ENCODE assay signal across 9 cellular contexts in the genomic region with DNA sequence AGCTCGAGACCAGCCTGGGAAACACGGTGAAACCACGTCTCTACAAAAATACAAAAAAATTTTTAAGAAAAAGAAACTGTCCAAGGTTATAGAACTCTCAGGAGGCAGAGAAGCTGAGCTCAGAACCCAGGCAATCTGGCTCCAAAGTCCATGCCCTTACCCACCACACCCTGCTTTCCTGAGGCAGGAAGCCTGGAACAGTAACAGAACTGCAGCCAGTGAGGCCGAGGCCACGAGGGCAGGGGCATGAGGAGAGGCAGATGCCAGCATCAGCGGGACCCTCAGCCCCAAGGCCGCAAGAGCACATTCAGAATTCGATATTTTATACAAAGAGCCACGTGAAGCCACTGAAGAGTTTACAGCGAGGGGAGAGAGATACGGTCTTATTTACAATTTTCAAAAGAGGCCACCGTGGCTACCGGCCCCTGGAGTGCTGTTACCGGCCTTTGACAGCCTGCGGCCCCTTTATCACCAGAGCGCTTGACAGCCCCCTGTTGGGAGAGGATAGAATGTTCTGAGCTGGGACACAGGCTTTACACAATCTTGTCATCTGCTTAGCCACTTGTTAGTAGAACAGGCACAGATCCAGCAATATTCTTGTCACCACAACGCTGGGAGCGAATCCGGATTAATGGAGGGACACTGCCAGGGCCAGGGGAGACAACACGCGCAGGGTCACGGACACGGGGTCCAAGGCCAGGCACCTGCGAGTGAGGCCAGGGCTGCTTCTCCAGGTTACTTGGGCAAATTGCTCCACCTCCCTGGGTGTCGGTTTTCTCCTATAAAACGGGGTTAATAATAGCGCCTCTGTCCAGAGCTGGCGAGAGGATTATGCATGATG. TPM values are rescaled to one million over a fixed set of nuclear protein-coding genes. Genes with fewer than 3 reads are reported as not detected.
DNase-seq lines count a peak whose midpoint lies in the region; ATAC-seq, FAIRE-seq and TF ChIP-seq lines count a peak whose summit lies in the region.
"Had no signal": no experiment of that assay in that cellular context is flagged by ENCODE, and none has a peak within 500 bp of the region (broad histone marks: within the 10 kb centered on the region; RNA-seq: fewer than 3 reads in every experiment).

No MANE protein-coding gene starts in this region.

- TF ChIP-seq CTCF in adrenal gland (IDR thresholded peaks at IDR 0.05) (peak in 5 of 6 experiments; percentile 46 to 61 (median 52)), GM20000 (IDR thresholded peaks at IDR 0.05; ENCODE audit: extremely low read depth, missing control alignments) (no peak)

- H3K4me1 ChIP-seq in adrenal gland (replicated peaks in 1 of 2) (peaks cover 21 to 45% of the 10 kb centered on the region in 2 donors), right cardiac atrium (ENCODE audit: control insufficient read depth, insufficient read depth, low read length) (peaks cover 10% of the 10 kb centered on the region)

- H3K9me3 Mint-ChIP-seq in stimulated activated effector memory CD8-positive, alpha-beta T cell treated with anti-CD3 and anti-CD28 coated beads, Interleukin-12 subunit alpha, Interleukin-12 subunit beta, amount 100 ng/mL, for 72 hours: no peaks in the 10 kb centered on the region
- H3K9me3 Mint-ChIP-seq: naive B cell had no signal

- H3K27me3 ChIP-seq in adrenal gland (no peaks in the 10 kb centered on the region), right cardiac atrium (ENCODE audit: control insufficient read depth, insufficient read depth) (no peaks in the 10 kb centered on the region)

- intact Hi-C loops in adrenal gland (cut with DNase I): no loop called here
- intact Hi-C loops in right cardiac atrium (cut with DNase I): no loop called here

- no peak overlapping the region for H3K4me3 Mint-ChIP-seq in stimulated activated effector memory CD8-positive, alpha-beta T cell treated with anti-CD3 and anti-CD28 coated beads, Interleukin-12 subunit alpha, Interleukin-12 subunit beta, amount 100 ng/mL, for 72 hours

- peak; percentile 66 for ATAC-seq in right cardiac atrium
- no peak for ATAC-seq in stimulated activated effector memory CD8-positive, alpha-beta T cell treated with anti-CD3 and anti-CD28 coated beads, Interleukin-12 subunit alpha, Interleukin-12 subunit beta, amount 100 ng/mL, for 72 hours

- peak overlapping the region; percentile 82 for H3K27ac Mint-ChIP-seq in stimulated activated effector memory CD8-positive, alpha-beta T cell treated with anti-CD3 and anti-CD28 coated beads, Interleukin-12 subunit alpha, Interleukin-12 subunit beta, amount 100 ng/mL, for 72 hours

- H3K9me3 ChIP-seq in adrenal gland (replicated peaks in 1 of 3) (no peaks in the 10 kb centered on the region), right cardiac atrium (ENCODE audit: control insufficient read depth, low read length) (no peaks in the 10 kb centered on the region)

- no peak for TF ChIP-seq POLR2A in adrenal gland (IDR thresholded peaks at IDR 0.05)

- peaks cover 49% of the 10 kb centered on the region for H3K4me1 Mint-ChIP-seq in stimulated activated effector memory CD8-positive, alpha-beta T cell treated with anti-CD3 and anti-CD28 coated beads, Interleukin-12 subunit alpha, Interleukin-12 subunit beta, amount 100 ng/mL, for 72 hours

- WGBS in adrenal gland, 4 donors: 34 to 38% (median 35%) methylated on average over 28 of the region's 28 CpGs
- WGBS in right cardiac atrium: 56% methylated on average over 28 of the region's 28 CpGs

- peaks cover 49% of the 10 kb centered on the region for H3K36me3 Mint-ChIP-seq in stimulated activated effector memory CD8-positive, alpha-beta T cell treated with anti-CD3 and anti-CD28 coated beads, Interleukin-12 subunit alpha, Interleukin-12 subunit beta, amount 100 ng/mL, for 72 hours

- H3K27ac ChIP-seq in adrenal gland (peak overlapping the region; percentile 26 to 88 (median 69)), right cardiac atrium (ENCODE audit: low read length) (peak overlapping the region; percentile 60)

- no peak overlapping the region for H3K4me3 ChIP-seq in adrenal gland
- no peak overlapping the region for H3K4me3 ChIP-seq in right cardiac atrium (ENCODE audit: low read length)

- DNase-seq in HTR-8/SVneo (ENCODE audit: insufficient read length, low spot score): no peak
- DNase-seq in adrenal gland: peak in 6 of 7 donors; percentile 75 to 87 (median 76)
- DNase-seq in right cardiac atrium: peak in 1 of 3 donors; percentile 65
- DNase-seq in stimulated activated effector memory CD8-positive, alpha-beta T cell treated with anti-CD3 and anti-CD28 coated beads, Interleukin-12 subunit alpha, Interleukin-12 subunit beta, amount 100 ng/mL, for 72 hours (ENCODE audit: low spot score in 2 of 2): no peak
- no peak for DNase-seq in NCI-H510A treated with DMSO at 0.1 percent for 48 hours (lab: John Stamatoyannopoulos, UW)
- DNase-seq in GM20000 (ENCODE audit: low spot score): no peak
- no peak for DNase-seq in AG08396 (ENCODE audit: low spot score)
- no peak for DNase-seq in foreskin melanocyte
- DNase-seq: naive B cell had no signal

- H3K36me3 ChIP-seq in adrenal gland (replicated peaks in 1 of 2): peaks cover 0 to 39% of the 10 kb centered on the region in 2 donors

- FAIRE-seq in HTR-8/SVneo (lab: Jason Lieb, UNC): peak; percentile 73

RNA-seq across cellular contexts. Expression of a gene that starts 5.6 kb away (rescaled TPM):
- total RNA-seq in adrenal gland (1 to 10 TPM; 2.8 to 9.3 (median 7.1) TPM), right cardiac atrium (1 to 10 TPM; 6.4 to 8.2 (median 7.1) TPM)
- polyA plus RNA-seq in adrenal gland (1 to 10 TPM; 4.7 to 5.9 (median 4.7) TPM), right cardiac atrium (5.5 TPM)

RNA-seq across cellular contexts. Expression of a gene that starts 26.5 kb away (rescaled TPM):
- total RNA-seq in adrenal gland: 100 to 1,000 TPM in 4 of 8 donors, 10 to 100 TPM in 4; 62.5 to 201 (median 100) TPM
- 10 to 100 TPM; 26.9 to 47.8 (median 41.3) TPM for polyA plus RNA-seq in adrenal gland
- total RNA-seq in right cardiac atrium: 10 to 100 TPM; 44.0 to 50.0 (median 47.1) TPM
- 42.8 TPM for polyA plus RNA-seq in right cardiac atrium

Comparison
In these comparisons a context has a peak if more than half of its experiments do, and no peak if none do; other contexts are left out.
1. DNase-seq: peak in adrenal gland (6 of 7); none in HTR-8/SVneo (single experiment), stimulated activated effector memory CD8-positive, alpha-beta T cell treated with anti-CD3 and anti-CD28 coated beads, Interleukin-12 subunit alpha, Interleukin-12 subunit beta, amount 100 ng/mL, for 72 hours (0 of 2), NCI-H510A treated with DMSO at 0.1 percent for 48 hours (single experiment), GM20000 (single experiment), AG08396 (single experiment) and foreskin melanocyte (single experiment).